Comparison of ENCODE assay signal across 2 cellular contexts in the genomic region with DNA sequence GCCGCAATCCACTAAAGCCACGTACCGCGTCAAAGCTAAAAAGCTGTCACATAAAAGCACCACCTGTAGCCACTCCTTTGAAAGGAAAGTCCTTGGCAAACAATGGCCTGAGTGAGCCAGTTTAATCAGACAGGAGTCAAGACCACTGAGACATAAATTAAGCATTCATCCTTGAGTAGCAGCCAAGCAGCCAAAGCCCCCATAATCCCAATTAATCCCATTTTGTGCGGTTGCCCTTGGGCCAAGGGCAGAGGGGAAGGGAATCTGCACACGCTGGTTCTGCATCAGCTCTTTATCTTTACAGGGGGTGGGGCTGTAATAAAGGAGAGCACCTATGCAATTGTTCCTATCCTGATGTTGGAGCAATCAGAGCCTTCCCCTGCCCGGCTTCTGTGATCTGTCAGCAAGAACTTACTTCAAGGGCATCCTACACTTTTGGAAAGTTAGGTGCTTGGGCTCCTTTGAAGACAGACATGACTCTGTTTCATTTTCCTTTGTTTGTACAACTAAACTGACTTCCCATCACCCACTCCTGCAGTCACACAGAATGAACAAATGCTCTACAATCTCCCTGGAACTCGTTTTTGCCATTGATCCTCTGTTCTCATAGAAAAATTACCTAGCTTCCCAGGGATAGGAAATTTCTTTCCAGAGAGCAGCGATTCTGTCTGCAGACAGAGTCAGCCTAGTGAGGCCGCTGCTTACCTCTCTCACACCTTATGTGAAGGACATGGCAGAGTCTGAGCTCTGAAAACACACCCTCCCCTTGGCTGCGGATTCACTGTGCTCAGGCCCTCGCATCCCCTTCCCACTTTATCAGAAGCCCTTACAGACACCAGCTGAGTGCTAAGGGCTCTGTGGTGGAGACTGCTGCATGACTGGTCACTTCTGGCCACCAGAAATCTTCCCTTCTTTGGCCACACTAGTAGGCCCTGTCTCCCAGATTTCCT.
TF ChIP-seq lines count a peak whose summit lies in the region.

No MANE protein-coding gene starts in this region.

TF ChIP-seq in HepG2, 621 proteins besides CTCF, POLR2A, EP300 and RAD21 (continued from another document):
- TF ChIP-seq HMG20A (CRISPR knock-in tag; IDR thresholded peaks at IDR 0.05; ENCODE audit: borderline replicate concordance) (no peak), ZFY (CRISPR knock-in tag; IDR thresholded peaks at IDR 0.05) (no peak), GATAD1 (CRISPR knock-in tag; IDR thresholded peaks at IDR 0.05) (no peak), ZNF768 (CRISPR knock-in tag; IDR thresholded peaks at IDR 0.05) (no peak), MAF1 (CRISPR knock-in tag; IDR thresholded peaks at IDR 0.05; ENCODE audit: borderline replicate concordance) (no peak)
- TF ChIP-seq, protein P1, sequence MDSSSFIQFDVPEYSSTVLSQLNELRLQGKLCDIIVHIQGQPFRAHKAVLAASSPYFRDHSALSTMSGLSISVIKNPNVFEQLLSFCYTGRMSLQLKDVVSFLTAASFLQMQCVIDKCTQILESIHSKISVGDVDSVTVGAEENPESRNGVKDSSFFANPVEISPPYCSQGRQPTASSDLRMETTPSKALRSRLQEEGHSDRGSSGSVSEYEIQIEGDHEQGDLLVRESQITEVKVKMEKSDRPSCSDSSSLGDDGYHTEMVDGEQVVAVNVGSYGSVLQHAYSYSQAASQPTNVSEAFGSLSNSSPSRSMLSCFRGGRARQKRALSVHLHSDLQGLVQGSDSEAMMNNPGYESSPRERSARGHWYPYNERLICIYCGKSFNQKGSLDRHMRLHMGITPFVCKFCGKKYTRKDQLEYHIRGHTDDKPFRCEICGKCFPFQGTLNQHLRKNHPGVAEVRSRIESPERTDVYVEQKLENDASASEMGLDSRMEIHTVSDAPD (CRISPR knock-in tag; IDR thresholded peaks at IDR 0.05) = no peak
- TF ChIP-seq, protein P2, sequence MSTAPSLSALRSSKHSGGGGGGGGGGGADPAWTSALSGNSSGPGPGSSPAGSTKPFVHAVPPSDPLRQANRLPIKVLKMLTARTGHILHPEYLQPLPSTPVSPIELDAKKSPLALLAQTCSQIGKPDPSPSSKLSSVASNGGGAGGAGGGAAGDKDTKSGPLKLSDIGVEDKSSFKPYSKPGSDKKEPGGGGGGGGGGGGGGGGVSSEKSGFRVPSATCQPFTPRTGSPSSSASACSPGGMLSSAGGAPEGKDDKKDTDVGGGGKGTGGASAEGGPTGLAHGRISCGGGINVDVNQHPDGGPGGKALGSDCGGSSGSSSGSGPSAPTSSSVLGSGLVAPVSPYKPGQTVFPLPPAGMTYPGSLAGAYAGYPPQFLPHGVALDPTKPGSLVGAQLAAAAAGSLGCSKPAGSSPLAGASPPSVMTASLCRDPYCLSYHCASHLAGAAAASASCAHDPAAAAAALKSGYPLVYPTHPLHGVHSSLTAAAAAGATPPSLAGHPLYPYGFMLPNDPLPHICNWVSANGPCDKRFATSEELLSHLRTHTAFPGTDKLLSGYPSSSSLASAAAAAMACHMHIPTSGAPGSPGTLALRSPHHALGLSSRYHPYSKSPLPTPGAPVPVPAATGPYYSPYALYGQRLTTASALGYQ (CRISPR knock-in tag; IDR thresholded peaks at IDR 0.05) = no peak
- TF ChIP-seq, protein P3, sequence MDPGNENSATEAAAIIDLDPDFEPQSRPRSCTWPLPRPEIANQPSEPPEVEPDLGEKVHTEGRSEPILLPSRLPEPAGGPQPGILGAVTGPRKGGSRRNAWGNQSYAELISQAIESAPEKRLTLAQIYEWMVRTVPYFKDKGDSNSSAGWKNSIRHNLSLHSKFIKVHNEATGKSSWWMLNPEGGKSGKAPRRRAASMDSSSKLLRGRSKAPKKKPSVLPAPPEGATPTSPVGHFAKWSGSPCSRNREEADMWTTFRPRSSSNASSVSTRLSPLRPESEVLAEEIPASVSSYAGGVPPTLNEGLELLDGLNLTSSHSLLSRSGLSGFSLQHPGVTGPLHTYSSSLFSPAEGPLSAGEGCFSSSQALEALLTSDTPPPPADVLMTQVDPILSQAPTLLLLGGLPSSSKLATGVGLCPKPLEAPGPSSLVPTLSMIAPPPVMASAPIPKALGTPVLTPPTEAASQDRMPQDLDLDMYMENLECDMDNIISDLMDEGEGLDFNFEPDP (CRISPR knock-in tag; conservative IDR thresholded peaks at IDR 0.05) = no peak
- TF ChIP-seq, protein P4, sequence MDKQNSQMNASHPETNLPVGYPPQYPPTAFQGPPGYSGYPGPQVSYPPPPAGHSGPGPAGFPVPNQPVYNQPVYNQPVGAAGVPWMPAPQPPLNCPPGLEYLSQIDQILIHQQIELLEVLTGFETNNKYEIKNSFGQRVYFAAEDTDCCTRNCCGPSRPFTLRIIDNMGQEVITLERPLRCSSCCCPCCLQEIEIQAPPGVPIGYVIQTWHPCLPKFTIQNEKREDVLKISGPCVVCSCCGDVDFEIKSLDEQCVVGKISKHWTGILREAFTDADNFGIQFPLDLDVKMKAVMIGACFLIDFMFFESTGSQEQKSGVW (CRISPR knock-in tag; IDR thresholded peaks at IDR 0.05; ENCODE audit: borderline replicate concordance) = no peak
- TF ChIP-seq, protein P5, sequence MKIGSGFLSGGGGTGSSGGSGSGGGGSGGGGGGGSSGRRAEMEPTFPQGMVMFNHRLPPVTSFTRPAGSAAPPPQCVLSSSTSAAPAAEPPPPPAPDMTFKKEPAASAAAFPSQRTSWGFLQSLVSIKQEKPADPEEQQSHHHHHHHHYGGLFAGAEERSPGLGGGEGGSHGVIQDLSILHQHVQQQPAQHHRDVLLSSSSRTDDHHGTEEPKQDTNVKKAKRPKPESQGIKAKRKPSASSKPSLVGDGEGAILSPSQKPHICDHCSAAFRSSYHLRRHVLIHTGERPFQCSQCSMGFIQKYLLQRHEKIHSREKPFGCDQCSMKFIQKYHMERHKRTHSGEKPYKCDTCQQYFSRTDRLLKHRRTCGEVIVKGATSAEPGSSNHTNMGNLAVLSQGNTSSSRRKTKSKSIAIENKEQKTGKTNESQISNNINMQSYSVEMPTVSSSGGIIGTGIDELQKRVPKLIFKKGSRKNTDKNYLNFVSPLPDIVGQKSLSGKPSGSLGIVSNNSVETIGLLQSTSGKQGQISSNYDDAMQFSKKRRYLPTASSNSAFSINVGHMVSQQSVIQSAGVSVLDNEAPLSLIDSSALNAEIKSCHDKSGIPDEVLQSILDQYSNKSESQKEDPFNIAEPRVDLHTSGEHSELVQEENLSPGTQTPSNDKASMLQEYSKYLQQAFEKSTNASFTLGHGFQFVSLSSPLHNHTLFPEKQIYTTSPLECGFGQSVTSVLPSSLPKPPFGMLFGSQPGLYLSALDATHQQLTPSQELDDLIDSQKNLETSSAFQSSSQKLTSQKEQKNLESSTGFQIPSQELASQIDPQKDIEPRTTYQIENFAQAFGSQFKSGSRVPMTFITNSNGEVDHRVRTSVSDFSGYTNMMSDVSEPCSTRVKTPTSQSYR (CRISPR knock-in tag; IDR thresholded peaks at IDR 0.05; ENCODE audit: borderline replicate concordance) = no peak

TF ChIP-seq in SK-N-SH, 30 proteins besides CTCF, POLR2A, EP300 and RAD21:
- TF ChIP-seq, protein P6, sequence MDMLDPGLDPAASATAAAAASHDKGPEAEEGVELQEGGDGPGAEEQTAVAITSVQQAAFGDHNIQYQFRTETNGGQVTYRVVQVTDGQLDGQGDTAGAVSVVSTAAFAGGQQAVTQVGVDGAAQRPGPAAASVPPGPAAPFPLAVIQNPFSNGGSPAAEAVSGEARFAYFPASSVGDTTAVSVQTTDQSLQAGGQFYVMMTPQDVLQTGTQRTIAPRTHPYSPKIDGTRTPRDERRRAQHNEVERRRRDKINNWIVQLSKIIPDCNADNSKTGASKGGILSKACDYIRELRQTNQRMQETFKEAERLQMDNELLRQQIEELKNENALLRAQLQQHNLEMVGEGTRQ (IDR thresholded peaks at IDR 0.05; ENCODE audit: borderline replicate concordance, low read depth, low read length) = no peak
- TF ChIP-seq FOXM1 (IDR thresholded peaks at IDR 0.05; ENCODE audit: low read depth) = no peak
- TF ChIP-seq, protein P7, sequence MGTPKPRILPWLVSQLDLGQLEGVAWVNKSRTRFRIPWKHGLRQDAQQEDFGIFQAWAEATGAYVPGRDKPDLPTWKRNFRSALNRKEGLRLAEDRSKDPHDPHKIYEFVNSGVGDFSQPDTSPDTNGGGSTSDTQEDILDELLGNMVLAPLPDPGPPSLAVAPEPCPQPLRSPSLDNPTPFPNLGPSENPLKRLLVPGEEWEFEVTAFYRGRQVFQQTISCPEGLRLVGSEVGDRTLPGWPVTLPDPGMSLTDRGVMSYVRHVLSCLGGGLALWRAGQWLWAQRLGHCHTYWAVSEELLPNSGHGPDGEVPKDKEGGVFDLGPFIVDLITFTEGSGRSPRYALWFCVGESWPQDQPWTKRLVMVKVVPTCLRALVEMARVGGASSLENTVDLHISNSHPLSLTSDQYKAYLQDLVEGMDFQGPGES (IDR thresholded peaks at IDR 0.05; ENCODE audit: low read depth, low read length) = no peak
- TF ChIP-seq ELF1 (IDR thresholded peaks at IDR 0.05) = no peak
- TF ChIP-seq CHD2 (IDR thresholded peaks at IDR 0.05; ENCODE audit: low read length, partially characterized antibody) = no peak
- TF ChIP-seq, protein P8, sequence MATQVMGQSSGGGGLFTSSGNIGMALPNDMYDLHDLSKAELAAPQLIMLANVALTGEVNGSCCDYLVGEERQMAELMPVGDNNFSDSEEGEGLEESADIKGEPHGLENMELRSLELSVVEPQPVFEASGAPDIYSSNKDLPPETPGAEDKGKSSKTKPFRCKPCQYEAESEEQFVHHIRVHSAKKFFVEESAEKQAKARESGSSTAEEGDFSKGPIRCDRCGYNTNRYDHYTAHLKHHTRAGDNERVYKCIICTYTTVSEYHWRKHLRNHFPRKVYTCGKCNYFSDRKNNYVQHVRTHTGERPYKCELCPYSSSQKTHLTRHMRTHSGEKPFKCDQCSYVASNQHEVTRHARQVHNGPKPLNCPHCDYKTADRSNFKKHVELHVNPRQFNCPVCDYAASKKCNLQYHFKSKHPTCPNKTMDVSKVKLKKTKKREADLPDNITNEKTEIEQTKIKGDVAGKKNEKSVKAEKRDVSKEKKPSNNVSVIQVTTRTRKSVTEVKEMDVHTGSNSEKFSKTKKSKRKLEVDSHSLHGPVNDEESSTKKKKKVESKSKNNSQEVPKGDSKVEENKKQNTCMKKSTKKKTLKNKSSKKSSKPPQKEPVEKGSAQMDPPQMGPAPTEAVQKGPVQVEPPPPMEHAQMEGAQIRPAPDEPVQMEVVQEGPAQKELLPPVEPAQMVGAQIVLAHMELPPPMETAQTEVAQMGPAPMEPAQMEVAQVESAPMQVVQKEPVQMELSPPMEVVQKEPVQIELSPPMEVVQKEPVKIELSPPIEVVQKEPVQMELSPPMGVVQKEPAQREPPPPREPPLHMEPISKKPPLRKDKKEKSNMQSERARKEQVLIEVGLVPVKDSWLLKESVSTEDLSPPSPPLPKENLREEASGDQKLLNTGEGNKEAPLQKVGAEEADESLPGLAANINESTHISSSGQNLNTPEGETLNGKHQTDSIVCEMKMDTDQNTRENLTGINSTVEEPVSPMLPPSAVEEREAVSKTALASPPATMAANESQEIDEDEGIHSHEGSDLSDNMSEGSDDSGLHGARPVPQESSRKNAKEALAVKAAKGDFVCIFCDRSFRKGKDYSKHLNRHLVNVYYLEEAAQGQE (IDR thresholded peaks at IDR 0.05; ENCODE audit: low read depth, low read length) = no peak
